ENCODE assay signal across 9 cellular contexts in genomic region chr11:6610591-6610990, GRCh38. TPM values are rescaled to one million over a fixed set of nuclear protein-coding genes. Genes with fewer than 3 reads are reported as not detected.
A peak's percentile ranks its signal among the peaks of the same experiment; 100 is the strongest.
DNase-seq lines count a peak whose midpoint lies in the region; ATAC-seq, FAIRE-seq and TF ChIP-seq lines count a peak whose summit lies in the region.
"Had no signal": no experiment of that assay in that cellular context is flagged by ENCODE, and none has a peak within 500 bp of the region (broad histone marks: within the 10 kb centered on the region; RNA-seq: fewer than 3 reads in every experiment).

No MANE protein-coding gene starts in this region.

- RAD21 ChIA-PET in GM12878 (lab: Charles Lee; ENCODE audit: unreplicated experiment) = no interaction called here

- H3K4me2 ChIP-seq in GM12878 (ENCODE audit: control insufficient read depth, insufficient read depth) (peak overlapping the region; percentile 56), mesendoderm (ENCODE audit: low read length) (peak overlapping the region; percentile 8)

- in situ Hi-C loops in GM12878 (cut with MboI) = loop anchor here (10.0 kb wide), 1 partner anchor 914 kb away; no protein-coding TSS in a partner anchor
- in situ Hi-C loops in KBM-7 (cut with MboI; ENCODE audit: low pct_unique_long_range_greater_than_20kb, low sequenced_read_pairs) = no loop called here

- H3K79me1 ChIP-seq in mesendoderm (ENCODE audit: low read length) = peaks cover 19% of the 10 kb centered on the region

- CTCF ChIA-PET in GM12878 (lab: Yijun Ruan, JAX) = interaction anchor here (0.6 kb wide), 1 partner anchor 58 kb away, joined by 3 read pairs; no protein-coding TSS in a partner anchor

- H3K27ac ChIP-seq in cardiac muscle cell = peak overlapping the region; percentile 99
- no peak overlapping the region; the same call in 1 of the 2 replicates for H3K27ac ChIP-seq in GM12878 (ENCODE audit: control insufficient read depth, insufficient read depth)
- no peak overlapping the region for H3K27ac ChIP-seq in mesendoderm (ENCODE audit: low read depth, low read length)
- H3K27ac ChIP-seq in uterus = peak overlapping the region; percentile 99

- TF ChIP-seq CTCF in cardiac muscle cell (IDR thresholded peaks at IDR 0.05; ENCODE audit: low read depth, low read length) = no peak
- TF ChIP-seq CTCF in GM12878 (IDR thresholded peaks at IDR 0.05 in 2 of 3, conservative IDR thresholded peaks at IDR 0.05 in 1 of 3; ENCODE audit: control insufficient read depth in 2 of 3, extremely low read depth in 1 of 3, insufficient read depth in 1 of 3, low read depth in 3 of 3, low read length in 3 of 3) = no peak
- TF ChIP-seq CTCF in uterus (IDR thresholded peaks at IDR 0.05) = no peak

- H3K4ac ChIP-seq in mesendoderm (ENCODE audit: low read depth, low read length) = no peak overlapping the region

- TF ChIP-seq RAD21 in GM12878 (IDR thresholded peaks at IDR 0.05; ENCODE audit: insufficient read depth, low read depth, low read length) = no peak

- H3K4me3 ChIP-seq in cardiac muscle cell (no peak overlapping the region), GM12878 (peak overlapping the region; percentile 87; the same call in 1 of the 2 replicates), mesendoderm (ENCODE audit: low read length) (no peak overlapping the region), uterus (no peak overlapping the region)

- TF ChIP-seq POLR2A in GM12878 (IDR thresholded peaks at IDR 0.05; ENCODE audit: low read depth, low read length) (no peak), uterus (IDR thresholded peaks at IDR 0.05) (no peak)

- H4K8ac ChIP-seq in mesendoderm (ENCODE audit: low read depth, low read length) = no peak overlapping the region

- H3K56ac ChIP-seq in mesendoderm (ENCODE audit: low read length) = no peak overlapping the region

- H3K79me2 ChIP-seq in GM12878 (ENCODE audit: control insufficient read depth, insufficient read depth, low read length) (peaks cover 39% of the 10 kb centered on the region), mesendoderm (ENCODE audit: control insufficient read depth, insufficient read depth, low read length) (peaks cover 19% of the 10 kb centered on the region)

- DNase-seq in cardiac muscle cell (ENCODE audit: low read depth in 1 of 2, low spot score in 1 of 2) (no peak), cardiac septum (ENCODE audit: low spot score) (no peak), GM12878 (ENCODE audit: low read depth, low spot score) (no peak), mesendoderm (no peak), uterus (peak in 1 of 2 donors; percentile 39), KBM-7 (no peak), HPDE6-E6E7 (ENCODE audit: extremely low spot score) (no peak), NCI-H1048 (lab: John Stamatoyannopoulos, UW) (no peak)
- DNase-seq: SHP77 treated with DMSO at 0.1 percent for 48 hours had no signal

- H3K27me3 ChIP-seq in cardiac muscle cell = no peaks in the 10 kb centered on the region
- no peaks in the 10 kb centered on the region for H3K27me3 ChIP-seq in GM12878 (replicated peaks in 1 of 2; ENCODE audit: control insufficient read depth in 2 of 2, insufficient read depth in 2 of 2, low read length in 1 of 2)
- no peaks in the 10 kb centered on the region for H3K27me3 ChIP-seq in mesendoderm (ENCODE audit: insufficient read depth, low read length, poor library complexity)
- H3K27me3 ChIP-seq in uterus = no peaks in the 10 kb centered on the region

- WGBS in GM12878 (ENCODE audit: insufficient coverage, insufficient replicate concordance, low lambda C conversion rate, missing lambda C conversion rate) = 91% methylated on average over 6 of the region's 6 CpGs
- WGBS in mesendoderm (ENCODE audit: extremely low coverage, insufficient coverage, low lambda C conversion rate) = no CpG with 5 or more reads among the region's 6 CpGs

- no TSS peak for BruUV-seq in GM12878 (replicated peaks; lab: Mats Ljungman, UMichigan)

- no peak overlapping the region for H2BK15ac ChIP-seq in mesendoderm (replicated peaks; ENCODE audit: low read depth)

- intact Hi-C loops in cardiac septum (cut with DNase I) (no loop called here), GM12878 (cut with micrococcal nuclease; ENCODE audit: unreplicated experiment) (loop anchor here (5.0 to 10.0 kb wide), 2 partner anchors 137 to 914 kb away; no protein-coding TSS in a partner anchor), uterus (cut with DNase I; ENCODE audit: low total_unique reads) (loop anchor here (10.0 kb wide), 1 partner anchor 74 kb away; the partner anchor contains the start of gene MRPL17)

- H4K5ac ChIP-seq in mesendoderm (ENCODE audit: low read length) = no peak overlapping the region

- H3K9me3 ChIP-seq in cardiac muscle cell (ENCODE audit: low read depth) (no peaks in the 10 kb centered on the region), GM12878 (replicated peaks; ENCODE audit: control insufficient read depth, insufficient read depth, low read length) (no peaks in the 10 kb centered on the region), uterus (no peaks in the 10 kb centered on the region)

- H3K18ac ChIP-seq in mesendoderm (ENCODE audit: low read length) = no peak overlapping the region

- H3K9ac ChIP-seq in GM12878 (ENCODE audit: control insufficient read depth, insufficient read depth, low read length) (peak overlapping the region; percentile 95; the same call in 1 of the 2 replicates), mesendoderm (ENCODE audit: low read length) (peak overlapping the region; percentile 91)

- no peak overlapping the region for H2BK5ac ChIP-seq in mesendoderm (ENCODE audit: low read length)

- POLR2A ChIA-PET in GM12878 (lab: Charles Lee) = interaction anchor here (1.4 to 7.2 kb wide), 3 partner anchors 11 to 71 kb away, joined by 3 to 85 read pairs (median 34); partner anchors contain the start of genes MRPL17 and TPP1

- H2AK5ac ChIP-seq in mesendoderm (ENCODE audit: low read length) = no peak overlapping the region

- no peaks in the 10 kb centered on the region for H4K20me1 ChIP-seq in GM12878 (ENCODE audit: control insufficient read depth, insufficient read depth)

- no peak overlapping the region for H2AFZ ChIP-seq in GM12878 (ENCODE audit: control insufficient read depth, low read depth, low read length)

- H3K36me3 ChIP-seq in cardiac muscle cell = peaks cover 34% of the 10 kb centered on the region
- peaks cover 23 to 34% of the 10 kb centered on the region in 2 experiments for H3K36me3 ChIP-seq in GM12878 (ENCODE audit: control insufficient read depth in 2 of 2, insufficient read depth in 2 of 2, low read length in 1 of 2)
- peaks cover 19% of the 10 kb centered on the region for H3K36me3 ChIP-seq in mesendoderm (ENCODE audit: control insufficient read depth, insufficient read depth, low read length)
- H3K36me3 ChIP-seq in uterus = no peaks in the 10 kb centered on the region

- no peak for ATAC-seq in GM12878

- H3K4me1 ChIP-seq in cardiac muscle cell (ENCODE audit: low read depth) (peaks cover 16% of the 10 kb centered on the region), GM12878 (ENCODE audit: control insufficient read depth, insufficient read depth, low read length) (peaks cover 37% of the 10 kb centered on the region), mesendoderm (ENCODE audit: control insufficient read depth, low read depth, low read length) (peaks cover 6% of the 10 kb centered on the region), uterus (peaks cover 13 to 27% of the 10 kb centered on the region in 2 donors)

- SMC1A ChIA-PET in GM12878 (lab: Charles Lee; ENCODE audit: uncharacterized antibody, unreplicated experiment) = interaction anchor here (3.1 kb wide), 1 partner anchor 72 kb away, joined by 24 read pairs; the partner anchor contains the start of gene MRPL17

- no peak overlapping the region for H2BK120ac ChIP-seq in mesendoderm (ENCODE audit: low read depth, low read length)

- H3K23ac ChIP-seq in mesendoderm (ENCODE audit: low read length) = no peak overlapping the region

- FAIRE-seq in GM12878 (lab: Jason Lieb, UNC) = no peak

- TF ChIP-seq EP300 in GM12878 (IDR thresholded peaks at IDR 0.05; ENCODE audit: borderline replicate concordance in 1 of 2, control insufficient read depth in 1 of 2, low read depth in 2 of 2, low read length in 2 of 2) = no peak

RNA-seq across cellular contexts. Expression of gene TAF10, which starts 1.4 kb away (rescaled TPM):
- total RNA-seq in cardiac muscle cell (72.6 and 113 TPM in 2 replicates), cardiac septum (126 TPM), GM12878 (2014; rRNA removed) (167 and 172 TPM in 2 replicates), GM12878 (2014; rRNA removed; fragmentation: Illumina TruSeq; extraction: Trizol) (115 and 120 TPM in 2 replicates), GM12878 (2021) (184 and 192 TPM in 2 replicates), uterus (100 to 1,000 TPM in 2 of 4 donors, 10 to 100 TPM in 2; 11.5 to 137 (median 67.1) TPM)
- polyA plus RNA-seq in cardiac muscle cell (277 and 316 TPM in 2 replicates), GM12878 (2011; rRNA removed) (88.7 and 152 TPM in 2 replicates), GM12878 (2014; fragmentation: Illumina TruSeq; extraction: Trizol) (146 and 159 TPM in 2 replicates), GM12878 (2014; fragmentation: Nextera tagmentation; extraction: Ambion mirVana) (10 to 100 TPM; 27.2 to 78.9 TPM), GM12878 (2014; rRNA removed) (251 and 257 TPM in 2 replicates), GM12878 (2016; fragmentation: Nextera tagmentation; extraction: Ambion mirVana) (100 to 1,000 TPM in 1 of 2 experiments, 10 to 100 TPM in 1; 26.7 to 203 TPM)
- total RNA-seq in GM12878 (2013; cell fraction: nucleolus; rRNA removed) = 12.9 and 13.0 TPM in 2 replicates
- polyA plus RNA-seq in GM12878 (2011; ENCODE audit: low read depth) = 24.6 TPM
- 130 and 152 TPM in 2 replicates for polyA plus RNA-seq in GM12878 (2011; cell fraction: cytosol; rRNA removed)
- polyA plus RNA-seq in GM12878 (2011; cell fraction: nucleus; rRNA removed) = 111 and 132 TPM in 2 replicates
- 202 and 218 TPM in 2 replicates for polyA plus RNA-seq in GM12878 (2012)
- 40.4 and 53.3 TPM in 2 replicates for polyA minus RNA-seq in GM12878 (2011; rRNA and poly(A)+ RNA removed)
- 18.0 and 36.9 TPM in 2 replicates for polyA minus RNA-seq in GM12878 (2011; cell fraction: cytosol; rRNA and poly(A)+ RNA removed)
- 21.3 and 29.7 TPM in 2 replicates for polyA minus RNA-seq in GM12878 (2011; cell fraction: nucleus; rRNA and poly(A)+ RNA removed)
- polyA plus RNA-seq in mesendoderm (2013, experiment 1 of 2) = 209 TPM
- 219 TPM for polyA plus RNA-seq in mesendoderm (2013, experiment 2 of 2)

RNA-seq across cellular contexts. Expression of gene ILK, which starts 7.0 kb away (rescaled TPM):
- 221 and 259 TPM in 2 replicates for total RNA-seq in cardiac muscle cell
- polyA plus RNA-seq in cardiac muscle cell = 270 and 316 TPM in 2 replicates
- total RNA-seq in cardiac septum = 229 TPM
- 79.6 and 83.1 TPM in 2 replicates for total RNA-seq in GM12878 (2013; cell fraction: nucleolus; rRNA removed)
- 73.7 and 74.2 TPM in 2 replicates for total RNA-seq in GM12878 (2014; rRNA removed)
- 75.0 and 76.6 TPM in 2 replicates for total RNA-seq in GM12878 (2014; rRNA removed; fragmentation: Illumina TruSeq; extraction: Trizol)
- total RNA-seq in GM12878 (2021) = 90.4 and 90.7 TPM in 2 replicates
- 64.4 TPM for polyA plus RNA-seq in GM12878 (2011; ENCODE audit: low read depth)
- polyA plus RNA-seq in GM12878 (2011; rRNA removed) = 121 and 163 TPM in 2 replicates
- 207 and 217 TPM in 2 replicates for polyA plus RNA-seq in GM12878 (2011; cell fraction: cytosol; rRNA removed)
- 211 and 266 TPM in 2 replicates for polyA plus RNA-seq in GM12878 (2011; cell fraction: nucleus; rRNA removed)
- polyA plus RNA-seq in GM12878 (2012) = 69.8 and 84.3 TPM in 2 replicates
- 108 and 111 TPM in 2 replicates for polyA plus RNA-seq in GM12878 (2014; fragmentation: Illumina TruSeq; extraction: Trizol)
- 10 to 100 TPM; 51.8 to 77.8 TPM for polyA plus RNA-seq in GM12878 (2014; fragmentation: Nextera tagmentation; extraction: Ambion mirVana)
- 91.9 and 93.7 TPM in 2 replicates for polyA plus RNA-seq in GM12878 (2014; rRNA removed)
- 100 to 1,000 TPM; 105 to 124 TPM for polyA plus RNA-seq in GM12878 (2016; fragmentation: Nextera tagmentation; extraction: Ambion mirVana)
- 129 and 149 TPM in 2 replicates for polyA minus RNA-seq in GM12878 (2011; rRNA and poly(A)+ RNA removed)
- 31.7 and 42.2 TPM in 2 replicates for polyA minus RNA-seq in GM12878 (2011; cell fraction: cytosol; rRNA and poly(A)+ RNA removed)
- polyA minus RNA-seq in GM12878 (2011; cell fraction: nucleus; rRNA and poly(A)+ RNA removed) = 47.0 and 71.9 TPM in 2 replicates
- polyA plus RNA-seq in mesendoderm (2013, experiment 1 of 2) = 164 TPM
- 171 TPM for polyA plus RNA-seq in mesendoderm (2013, experiment 2 of 2)
- 100 to 1,000 TPM; 205 to 336 (median 279) TPM for total RNA-seq in uterus

RNA-seq across cellular contexts. Expression of gene RRP8, which starts 7.2 kb away (rescaled TPM):
- total RNA-seq in cardiac muscle cell = 20.7 and 27.3 TPM in 2 replicates
- polyA plus RNA-seq in cardiac muscle cell = 32.6 and 46.0 TPM in 2 replicates
- total RNA-seq in cardiac septum = 21.3 TPM
- total RNA-seq in GM12878 (2013; cell fraction: nucleolus; rRNA removed) = 40.8 and 45.4 TPM in 2 replicates
- total RNA-seq in GM12878 (2014; rRNA removed) = 20.5 and 27.3 TPM in 2 replicates
- 14.2 and 15.4 TPM in 2 replicates for total RNA-seq in GM12878 (2014; rRNA removed; fragmentation: Illumina TruSeq; extraction: Trizol)
- 26.3 and 27.3 TPM in 2 replicates for total RNA-seq in GM12878 (2021)
- 5.9 TPM for polyA plus RNA-seq in GM12878 (2011; ENCODE audit: low read depth)
- 21.7 and 22.5 TPM in 2 replicates for polyA plus RNA-seq in GM12878 (2011; rRNA removed)
- 14.1 and 16.8 TPM in 2 replicates for polyA plus RNA-seq in GM12878 (2011; cell fraction: cytosol; rRNA removed)
- polyA plus RNA-seq in GM12878 (2011; cell fraction: nucleus; rRNA removed) = 24.1 and 31.9 TPM in 2 replicates
- 11.1 and 14.3 TPM in 2 replicates for polyA plus RNA-seq in GM12878 (2012)
- polyA plus RNA-seq in GM12878 (2014; fragmentation: Illumina TruSeq; extraction: Trizol) = 21.5 and 26.1 TPM in 2 replicates
- polyA plus RNA-seq in GM12878 (2014; fragmentation: Nextera tagmentation; extraction: Ambion mirVana) = 10 to 100 TPM in 1 of 2 experiments, 1 to 10 TPM in 1; 4.7 to 15.8 TPM
- polyA plus RNA-seq in GM12878 (2014; rRNA removed) = 20.6 and 21.8 TPM in 2 replicates
- 10 to 100 TPM; 51.0 to 51.2 TPM for polyA plus RNA-seq in GM12878 (2016; fragmentation: Nextera tagmentation; extraction: Ambion mirVana)
- 16.2 and 18.1 TPM in 2 replicates for polyA minus RNA-seq in GM12878 (2011; rRNA and poly(A)+ RNA removed)
- polyA minus RNA-seq in GM12878 (2011; cell fraction: cytosol; rRNA and poly(A)+ RNA removed) = 3.7 and 6.0 TPM in 2 replicates
- 24.1 and 35.8 TPM in 2 replicates for polyA minus RNA-seq in GM12878 (2011; cell fraction: nucleus; rRNA and poly(A)+ RNA removed)
- polyA plus RNA-seq in mesendoderm (2013, experiment 1 of 2) = 26.6 TPM
- 28.9 TPM for polyA plus RNA-seq in mesendoderm (2013, experiment 2 of 2)
- total RNA-seq in uterus = 10 to 100 TPM; 12.6 to 41.2 (median 26.9) TPM

RNA-seq across cellular contexts. Expression of gene TPP1, which starts 8.6 kb away (rescaled TPM):
- total RNA-seq in cardiac muscle cell = 13.2 and 27.8 TPM in 2 replicates
- polyA plus RNA-seq in cardiac muscle cell = 28.0 and 36.8 TPM in 2 replicates
- total RNA-seq in cardiac septum = 72.0 TPM
- 113 and 122 TPM in 2 replicates for total RNA-seq in GM12878 (2013; cell fraction: nucleolus; rRNA removed)
- 12.8 and 14.8 TPM in 2 replicates for total RNA-seq in GM12878 (2014; rRNA removed)
- 7.7 and 9.3 TPM in 2 replicates for total RNA-seq in GM12878 (2014; rRNA removed; fragmentation: Illumina TruSeq; extraction: Trizol)
- 35.0 and 49.2 TPM in 2 replicates for total RNA-seq in GM12878 (2021)
- polyA plus RNA-seq in GM12878 (2011; ENCODE audit: low read depth) = 79.8 TPM
- polyA plus RNA-seq in GM12878 (2011; rRNA removed) = 51.8 and 64.6 TPM in 2 replicates
- polyA plus RNA-seq in GM12878 (2011; cell fraction: cytosol; rRNA removed) = 41.7 and 60.9 TPM in 2 replicates
- polyA plus RNA-seq in GM12878 (2011; cell fraction: nucleus; rRNA removed) = 249 and 317 TPM in 2 replicates
- polyA plus RNA-seq in GM12878 (2012) = 59.6 and 62.7 TPM in 2 replicates
- 58.9 and 71.1 TPM in 2 replicates for polyA plus RNA-seq in GM12878 (2014; fragmentation: Illumina TruSeq; extraction: Trizol)
- polyA plus RNA-seq in GM12878 (2014; fragmentation: Nextera tagmentation; extraction: Ambion mirVana) = 10 to 100 TPM in 1 of 2 experiments, 1 to 10 TPM in 1; 7.5 to 14.4 TPM
- polyA plus RNA-seq in GM12878 (2014; rRNA removed) = 45.0 and 50.3 TPM in 2 replicates
- 10 to 100 TPM; 38.0 to 38.6 TPM for polyA plus RNA-seq in GM12878 (2016; fragmentation: Nextera tagmentation; extraction: Ambion mirVana)
- 42.7 and 57.7 TPM in 2 replicates for polyA minus RNA-seq in GM12878 (2011; rRNA and poly(A)+ RNA removed)
- polyA minus RNA-seq in GM12878 (2011; cell fraction: cytosol; rRNA and poly(A)+ RNA removed) = 12.2 and 21.0 TPM in 2 replicates
- 43.4 and 44.5 TPM in 2 replicates for polyA minus RNA-seq in GM12878 (2011; cell fraction: nucleus; rRNA and poly(A)+ RNA removed)
- 28.7 TPM for polyA plus RNA-seq in mesendoderm (2013, experiment 1 of 2)
- 27.8 TPM for polyA plus RNA-seq in mesendoderm (2013, experiment 2 of 2)
- total RNA-seq in uterus = 10 to 100 TPM; 27.1 to 74.9 (median 40.7) TPM

RNA-seq across cellular contexts. Expression of gene DCHS1, which starts 45.0 kb away (rescaled TPM):
- total RNA-seq in cardiac muscle cell = 45.8 and 60.2 TPM in 2 replicates
- polyA plus RNA-seq in cardiac muscle cell = 16.0 and 19.8 TPM in 2 replicates
- 9.2 TPM for total RNA-seq in cardiac septum
- total RNA-seq in GM12878 (2013; cell fraction: nucleolus; rRNA removed) = 0.56 and 0.92 TPM in 2 replicates
- 0.34 and 0.38 TPM in 2 replicates for total RNA-seq in GM12878 (2014; rRNA removed)
- total RNA-seq in GM12878 (2014; rRNA removed; fragmentation: Illumina TruSeq; extraction: Trizol) = 0.14 and 0.18 TPM in 2 replicates
- total RNA-seq in GM12878 (2021) = 0.56 and 0.64 TPM in 2 replicates
- polyA plus RNA-seq in GM12878 (2011; ENCODE audit: low read depth) = 0.17 TPM
- 0.01 and 0.04 TPM in 2 replicates for polyA plus RNA-seq in GM12878 (2011; rRNA removed)
- polyA plus RNA-seq in GM12878 (2011; cell fraction: cytosol; rRNA removed) = 0.01 and 0.02 TPM in 2 replicates
- polyA plus RNA-seq in GM12878 (2011; cell fraction: nucleus; rRNA removed) = 0.31 and 0.32 TPM in 2 replicates
- 0.51 and 0.58 TPM in 2 replicates for polyA plus RNA-seq in GM12878 (2012)
- polyA plus RNA-seq in GM12878 (2014; fragmentation: Illumina TruSeq; extraction: Trizol) = 0.02 and 0.22 TPM in 2 replicates
- polyA plus RNA-seq in GM12878 (2014; fragmentation: Nextera tagmentation; extraction: Ambion mirVana) = under 1 TPM in 1 of 2 experiments, not detected in 1; 0.02 TPM
- polyA plus RNA-seq in GM12878 (2014; rRNA removed) = 0.47 and 0.66 TPM in 2 replicates
- under 1 TPM; 0.04 to 0.09 TPM for polyA plus RNA-seq in GM12878 (2016; fragmentation: Nextera tagmentation; extraction: Ambion mirVana)
- under 0.01 and 0.10 TPM in 2 replicates for polyA minus RNA-seq in GM12878 (2011; rRNA and poly(A)+ RNA removed)
- polyA minus RNA-seq in GM12878 (2011; cell fraction: cytosol; rRNA and poly(A)+ RNA removed) = 0.10 TPM in 1 of 2 replicates, not detected in the other
- polyA minus RNA-seq in GM12878 (2011; cell fraction: nucleus; rRNA and poly(A)+ RNA removed) = 0.12 and 0.19 TPM in 2 replicates
- polyA plus RNA-seq in mesendoderm (2013, experiment 1 of 2) = 2.9 TPM
- polyA plus RNA-seq in mesendoderm (2013, experiment 2 of 2) = 3.0 TPM
- total RNA-seq in uterus = 100 to 1,000 TPM in 1 of 4 donors, 10 to 100 TPM in 3; 26.8 to 125 (median 73.6) TPM

Comparison
In these comparisons a context has a peak if more than half of its experiments do, and no peak if none do; other contexts are left out.
1. H3K27ac ChIP-seq: peak in cardiac muscle cell (single experiment) and uterus (2 of 2); none in GM12878 (single experiment) and mesendoderm (single experiment).